5 cellular contexts compared by ENCODE assay signal in the genomic region with DNA sequence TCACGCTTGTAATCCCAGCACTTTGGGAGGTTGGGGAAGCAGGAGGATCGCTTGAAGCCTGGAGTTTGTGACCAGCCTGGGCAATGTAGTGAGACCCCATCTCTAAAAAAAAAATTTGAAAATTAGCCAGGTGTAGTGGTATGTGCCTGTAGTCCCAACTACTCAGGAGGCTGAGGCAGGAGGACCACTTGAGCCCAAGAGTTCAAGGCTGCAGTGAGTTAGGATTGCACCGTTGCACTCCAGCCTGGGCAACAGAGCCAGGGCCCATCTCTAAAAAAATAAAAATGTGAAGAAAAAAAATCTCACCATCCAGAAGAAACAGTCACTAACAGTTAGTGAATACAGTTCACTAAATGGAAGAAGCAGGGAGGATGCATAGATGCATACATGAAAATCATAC. TPM values are rescaled to one million over a fixed set of nuclear protein-coding genes. Genes with fewer than 3 reads are reported as not detected.
"Had no signal": no experiment of that assay in that cellular context is flagged by ENCODE, and none has a peak within 500 bp of the region (broad histone marks: within the 10 kb centered on the region; RNA-seq: fewer than 3 reads in every experiment).

No MANE protein-coding gene starts in this region.

- H3K27ac Mint-ChIP-seq: GM23338, H9 had no signal

- ATAC-seq: GM23338 had no signal

- H3K4me3 Mint-ChIP-seq: GM23338, H9 had no signal

- H3K9me3 Mint-ChIP-seq: GM23338, H9 had no signal

- H3K4me1 Mint-ChIP-seq: GM23338, H9 had no signal

- DNase-seq: H9, HCEC 1CT, IMR-90 had no signal

- H3K4me3 ChIP-seq: GM23338 had no signal

RNA-seq across cellular contexts. Expression of gene TMEM271, which starts 34.8 kb away (rescaled TPM):
- total RNA-seq: GM23338, HT-29, IMR-90 had no signal
- polyA plus RNA-seq: IMR-90 had no signal
